Comparison of ENCODE assay signal across 31 cellular contexts in the genomic region with DNA sequence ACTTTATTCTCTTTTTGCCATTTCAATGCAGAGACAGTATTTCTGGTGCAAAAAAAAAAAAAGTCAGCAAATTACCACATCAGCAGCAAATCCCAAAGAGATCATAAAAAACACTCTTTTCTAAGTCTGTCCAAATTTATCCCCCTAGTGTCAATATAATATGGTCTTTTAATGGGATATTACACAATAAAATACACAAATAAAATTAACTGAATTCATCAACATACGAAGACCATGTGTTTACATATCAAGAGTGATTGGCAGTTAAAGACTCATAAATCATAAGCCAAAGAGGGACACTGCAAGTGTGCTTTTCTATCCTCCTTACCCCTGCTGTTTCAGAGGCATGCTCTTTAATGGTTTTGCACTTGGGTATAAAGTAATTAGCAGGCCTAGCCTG.
"Had no signal": no experiment of that assay in that cellular context is flagged by ENCODE, and none has a peak within 500 bp of the region (broad histone marks: within the 10 kb centered on the region; RNA-seq: fewer than 3 reads in every experiment).

No MANE protein-coding gene starts in this region.

- H3K4me1 ChIP-seq: adrenal gland, breast epithelium, colonic mucosa had no signal

- H3K9me3 Mint-ChIP-seq: activated CD8-positive, alpha-beta T cell treated with anti-CD3 and anti-CD28 coated beads for 36 hours; activated naive CD8-positive, alpha-beta T cell treated with anti-CD3 and anti-CD28 coated beads, Interleukin-2, amount 10 ng/mL, durations not matched to agents 7 days and 5 days; activated T-cell treated with anti-CD3 and anti-CD28 coated beads, Interleukin-2, amount 50 U/mL, for 72 hours; activated T-helper 2 cell treated with anti-CD3 and anti-CD28 coated beads, Interferon-gamma antibody, Interleukin-2, Interleukin-4, amounts not matched to agents 10 μg/mL and 5 μg/mL and 100 μg/mL, durations not matched to agents 14 hours and 24 hours and 36 hours had no signal

- H3K36me3 ChIP-seq: adrenal gland, breast epithelium, colonic mucosa, WERI-Rb-1 had no signal

- H3K4me1 Mint-ChIP-seq: activated naive CD8-positive, alpha-beta T cell treated with anti-CD3 and anti-CD28 coated beads, Interleukin-2, amount 10 ng/mL, durations not matched to agents 7 days and 5 days had no signal

- H3K27me3 ChIP-seq: adrenal gland, breast epithelium, colonic mucosa had no signal

- H3K4me3 Mint-ChIP-seq: activated CD8-positive, alpha-beta T cell treated with anti-CD3 and anti-CD28 coated beads for 36 hours; activated naive CD8-positive, alpha-beta T cell treated with anti-CD3 and anti-CD28 coated beads, Interleukin-2, amount 10 ng/mL, durations not matched to agents 7 days and 5 days; activated T-cell treated with anti-CD3 and anti-CD28 coated beads, Interleukin-2, amount 50 U/mL, for 72 hours had no signal

- H3K4me3 ChIP-seq: adrenal gland, breast epithelium, colonic mucosa had no signal

- H3K27ac ChIP-seq: adrenal gland, breast epithelium, colonic mucosa, WERI-Rb-1 had no signal

- DNase-seq: activated CD4-positive, alpha-beta T cell treated with anti-CD3 and anti-CD28 coated beads for 4 hours; activated CD8-positive, alpha-beta memory T cell treated with anti-CD3 and anti-CD28 coated beads, Interleukin-2, amount 50 U/mL, for 4 hours; activated CD8-positive, alpha-beta T cell treated with anti-CD3 and anti-CD28 coated beads for 36 hours; activated gamma-delta T cell treated with Interleukin-2 at 50 U/mL for 16 hours; activated naive CD4-positive, alpha-beta T cell treated with anti-CD3 and anti-CD28 coated beads, Interleukin-2, amount 50 U/mL, for 16 hours; activated naive CD8-positive, alpha-beta T cell treated with anti-CD3 and anti-CD28 coated beads, Interleukin-2, amount 10 ng/mL, durations not matched to agents 7 days and 5 days; activated T-cell treated with anti-CD3 and anti-CD28 coated beads, Interleukin-2, amount 50 U/mL, for 72 hours; adrenal gland; anterior cingulate cortex; caudate nucleus; colonic mucosa; Kasumi-1; KBM-7; NCI-H1092; NCI-H146; NCI-H187 treated with DMSO at 0.1 percent for 48 hours; NCI-H2081 treated with DMSO at 0.1 percent for 48 hours; NCI-H2171 treated with DMSO at 0.1 percent for 48 hours; NCI-H226; NCI-H510A; NCI-H526 treated with DMSO at 0.1 percent for 48 hours; OCI-M1; RPMI8226; SK-N-SH; T-helper 1 cell; WERI-Rb-1 had no signal

- H3K27ac Mint-ChIP-seq: activated CD8-positive, alpha-beta T cell treated with anti-CD3 and anti-CD28 coated beads for 36 hours; activated naive CD8-positive, alpha-beta T cell treated with anti-CD3 and anti-CD28 coated beads, Interleukin-2, amount 10 ng/mL, durations not matched to agents 7 days and 5 days; activated T-cell treated with anti-CD3 and anti-CD28 coated beads, Interleukin-2, amount 50 U/mL, for 72 hours; activated T-helper 2 cell treated with anti-CD3 and anti-CD28 coated beads, Interferon-gamma antibody, Interleukin-2, Interleukin-4, amounts not matched to agents 10 μg/mL and 5 μg/mL and 100 μg/mL, durations not matched to agents 14 hours and 24 hours and 36 hours had no signal

- H3K36me3 Mint-ChIP-seq: activated naive CD8-positive, alpha-beta T cell treated with anti-CD3 and anti-CD28 coated beads, Interleukin-2, amount 10 ng/mL, durations not matched to agents 7 days and 5 days had no signal

- H3K9me3 ChIP-seq: adrenal gland, colonic mucosa, SK-N-SH had no signal

- ATAC-seq: activated CD4-positive, CD25-positive, alpha-beta regulatory T cell treated with anti-CD3 and anti-CD28 coated beads, Interleukin-2, amount 50 U/mL, for 24 hours; activated CD8-positive, alpha-beta T cell treated with anti-CD3 and anti-CD28 coated beads for 36 hours; activated T-cell treated with anti-CD3 and anti-CD28 coated beads, Interleukin-2, amount 50 U/mL, for 72 hours; Panc1; Right ventricle myocardium inferior had no signal
